Comparison of ENCODE assay signal across 26 cellular contexts in genomic region chr2:217601601-217602000, GRCh38.
"Had no signal": no experiment of that assay in that cellular context is flagged by ENCODE, and none has a peak within 500 bp of the region (broad histone marks: within the 10 kb centered on the region; RNA-seq: fewer than 3 reads in every experiment).

No MANE protein-coding gene starts in this region.

- H3K4me1 ChIP-seq: stomach, suprapubic skin, testis, thyroid gland, transverse colon had no signal

- H3K27me3 ChIP-seq: stomach, suprapubic skin, testis, thyroid gland, tibial artery, tibial nerve, transverse colon, upper lobe of left lung, upper lobe of right lung, uterus, vagina had no signal

- DNase-seq: stimulated activated CD4-positive, alpha-beta T cell treated with anti-CD3 and anti-CD28 coated beads, Interleukin-2, amount 100 ng/mL, for 48 hours; stimulated activated CD4-positive, alpha-beta T cell treated with anti-CD3 and anti-CD28 coated beads, Interleukin-4, amount 100 ng/mL, for 1 hour; stimulated activated CD4-positive, alpha-beta T cell treated with anti-CD3 and anti-CD28 coated beads, Interleukin-4, amount 100 ng/mL, for 24 hours; stimulated activated CD4-positive, alpha-beta T cell treated with anti-CD3 and anti-CD28 coated beads, Interleukin-4, amount 100 ng/mL, for 4 hours; stimulated activated CD8-positive, alpha-beta memory T cell treated with anti-CD3 and anti-CD28 coated beads, Interleukin-4, amount 100 ng/mL, for 48 hours; stimulated activated naive B cell treated with anti-CD40 and anti-IgM and Interleukin-4, amounts not matched to agents 10 μg/mL and 1 μg/mL and 100 μg/mL, for 72 hours; stimulated activated naive CD4-positive, alpha-beta T cell; stimulated activated naive CD4-positive, alpha-beta T cell treated with Interleukin-2 at 50 U/mL for 16 hours; stimulated activated naive CD8-positive, alpha-beta T cell treated with anti-CD3 and anti-CD28 coated beads, Interleukin-15, amount 100 ng/mL, for 72 hours; stimulated activated naive CD8-positive, alpha-beta T cell treated with anti-CD3 and anti-CD28 coated beads, Interleukin-15, Interleukin-2, amounts not matched to agents 100 U/mL and 50 U/mL, for 24 hours; stomach; substantia nigra; testis; thyroid gland; tibial artery; transverse colon; trophoblast cell; upper lobe of left lung; upper lobe of right lung; uterus had no signal

- H3K27ac ChIP-seq: stomach, suprapubic skin, testis, thoracic aorta, thyroid gland, tibial artery, tibial nerve, transverse colon, upper lobe of left lung, upper lobe of right lung, uterus, vagina had no signal

- H3K9me3 ChIP-seq: stomach, suprapubic skin, testis, thoracic aorta, thyroid gland, tibial artery, tibial nerve, transverse colon, upper lobe of left lung, upper lobe of right lung, uterus, vagina had no signal

- ATAC-seq: stimulated activated effector memory CD8-positive, alpha-beta T cell treated with anti-CD3 and anti-CD28 coated beads, Interleukin-12 subunit alpha, Interleukin-12 subunit beta, amount 100 ng/mL, for 72 hours; stimulated activated naive B cell treated with anti-CD40 and anti-IgM and Interleukin-4, amounts not matched to agents 10 μg/mL and 1 μg/mL and 100 μg/mL, for 72 hours; stimulated activated naive CD8-positive, alpha-beta T cell treated with anti-CD3 and anti-CD28 coated beads, Interleukin-15, amount 100 ng/mL, for 72 hours; stimulated activated naive CD8-positive, alpha-beta T cell treated with anti-CD3 and anti-CD28 coated beads, Interleukin-15, Interleukin-2, amounts not matched to agents 100 U/mL and 50 U/mL, for 24 hours; upper lobe of right lung had no signal

- FAIRE-seq: urothelium cell line had no signal

- H3K4me3 ChIP-seq: stomach, suprapubic skin, testis, thoracic aorta, thyroid gland, tibial artery, tibial nerve, transverse colon, upper lobe of left lung, upper lobe of right lung, uterus, vagina had no signal

- H3K36me3 ChIP-seq: stomach, suprapubic skin, thyroid gland, tibial nerve, transverse colon, upper lobe of left lung, upper lobe of right lung, uterus, vagina had no signal
